In genomic region chr19:35958660-35959039, GRCh38 we compare ENCODE assay signal across 11 cellular contexts. TPM values are rescaled to one million over a fixed set of nuclear protein-coding genes. Genes with fewer than 3 reads are reported as not detected.
DNase-seq lines count a peak whose midpoint lies in the region; ATAC-seq and TF ChIP-seq lines count a peak whose summit lies in the region.
"Had no signal": no experiment of that assay in that cellular context is flagged by ENCODE, and none has a peak within 500 bp of the region (broad histone marks: within the 10 kb centered on the region; RNA-seq: fewer than 3 reads in every experiment).

No MANE protein-coding gene starts in this region.

- TF ChIP-seq POLR2A in Peyer's patch (IDR thresholded peaks at IDR 0.05) = no peak

- H3K4me3 ChIP-seq in Peyer's patch (peak overlapping the region in 3 of 4 donors; percentile 32 to 34 (median 33)), iPS-15b (ENCODE audit: low read depth, low read length) (peak overlapping the region; percentile 43), BE2C (ENCODE audit: low read depth, low read length) (no peak overlapping the region; the same call in 1 of the 2 replicates)

- H3K27ac ChIP-seq in Peyer's patch = peak overlapping the region in 1 of 4 donors; percentile 52
- H3K27ac ChIP-seq: KMS-11 had no signal

- peak overlapping the region; percentile 42 for H3K4me3 Mint-ChIP-seq in activated T-cell treated with anti-CD3 and anti-CD28 coated beads, Interleukin-2, amount 50 U/mL, for 24 hours
- H3K4me3 Mint-ChIP-seq in stimulated activated naive B cell treated with anti-CD40 and anti-IgM and Interleukin-4, amounts not matched to agents 10 μg/mL and 1 μg/mL and 100 μg/mL, for 72 hours = peak overlapping the region; percentile 61 to 64

- no peaks in the 10 kb centered on the region for H3K36me3 Mint-ChIP-seq in activated T-cell treated with anti-CD3 and anti-CD28 coated beads, Interleukin-2, amount 50 U/mL, for 24 hours (ENCODE audit: low read depth)
- H3K36me3 Mint-ChIP-seq in stimulated activated naive B cell treated with anti-CD40 and anti-IgM and Interleukin-4, amounts not matched to agents 10 μg/mL and 1 μg/mL and 100 μg/mL, for 72 hours = no peaks in the 10 kb centered on the region

- H3K27me3 Mint-ChIP-seq in activated T-cell treated with anti-CD3 and anti-CD28 coated beads, Interleukin-2, amount 50 U/mL, for 24 hours = peaks cover 3% of the 10 kb centered on the region
- H3K27me3 Mint-ChIP-seq in stimulated activated naive B cell treated with anti-CD40 and anti-IgM and Interleukin-4, amounts not matched to agents 10 μg/mL and 1 μg/mL and 100 μg/mL, for 72 hours = peaks cover 29 to 57% of the 10 kb centered on the region in 2 donors

- TF ChIP-seq CTCF in Peyer's patch (IDR thresholded peaks at IDR 0.05) (no peak), BE2C (IDR thresholded peaks at IDR 0.05; ENCODE audit: low read depth, low read length) (no peak)

- H3K27me3 ChIP-seq in Peyer's patch = peaks cover 0 to 7% of the 10 kb centered on the region in 2 donors
- H3K27me3 ChIP-seq in iPS-15b (ENCODE audit: control insufficient read depth, insufficient read depth, low read length) = peaks cover 35% of the 10 kb centered on the region
- H3K27me3 ChIP-seq in BE2C = peaks cover 16% of the 10 kb centered on the region

- no peaks in the 10 kb centered on the region for H3K36me3 ChIP-seq in Peyer's patch
- H3K36me3 ChIP-seq in iPS-15b (ENCODE audit: control insufficient read depth, insufficient read depth, low read length) = no peaks in the 10 kb centered on the region
- no peaks in the 10 kb centered on the region for H3K36me3 ChIP-seq in BE2C

- H3K27ac Mint-ChIP-seq in activated T-cell treated with anti-CD3 and anti-CD28 coated beads, Interleukin-2, amount 50 U/mL, for 24 hours = no peak overlapping the region
- no peak overlapping the region for H3K27ac Mint-ChIP-seq in stimulated activated naive B cell treated with anti-CD40 and anti-IgM and Interleukin-4, amounts not matched to agents 10 μg/mL and 1 μg/mL and 100 μg/mL, for 72 hours

- H3K9me3 ChIP-seq in Peyer's patch (no peaks in the 10 kb centered on the region), iPS-15b (ENCODE audit: control insufficient read depth, insufficient read depth, low read length) (no peaks in the 10 kb centered on the region), BE2C (no peaks in the 10 kb centered on the region)

- H3K4me1 ChIP-seq in Peyer's patch (peaks cover 0 to 15% (median 8%) of the 10 kb centered on the region in 4 donors), iPS-15b (ENCODE audit: control insufficient read depth, insufficient read depth, low read length) (no peaks in the 10 kb centered on the region), BE2C (no peaks in the 10 kb centered on the region)

- no peak for ATAC-seq in stimulated activated naive B cell treated with anti-CD40 and anti-IgM and Interleukin-4, amounts not matched to agents 10 μg/mL and 1 μg/mL and 100 μg/mL, for 72 hours (replicated peaks)
- no peak for ATAC-seq in activated CD4-positive, CD25-positive, alpha-beta regulatory T cell treated with anti-CD3 and anti-CD28 coated beads, Interleukin-2, amount 50 U/mL, for 24 hours
- no peak for ATAC-seq in HG02938 (IDR thresholded peaks at IDR 0.05; ENCODE audit: unreplicated experiment)

- H3K9me3 Mint-ChIP-seq in activated T-cell treated with anti-CD3 and anti-CD28 coated beads, Interleukin-2, amount 50 U/mL, for 24 hours = peaks cover 3% of the 10 kb centered on the region
- peaks cover 0 to 4% of the 10 kb centered on the region in 2 donors for H3K9me3 Mint-ChIP-seq in stimulated activated naive B cell treated with anti-CD40 and anti-IgM and Interleukin-4, amounts not matched to agents 10 μg/mL and 1 μg/mL and 100 μg/mL, for 72 hours

- no peak overlapping the region for H3K9ac ChIP-seq in iPS-15b (ENCODE audit: low read depth, low read length)
- H3K9ac ChIP-seq: KMS-11 had no signal

- no peak for DNase-seq in activated T-cell treated with anti-CD3 and anti-CD28 coated beads, Interleukin-2, amount 50 U/mL, for 24 hours
- no peak for DNase-seq in activated T-cell treated with anti-CD3 and anti-CD28 coated beads, Interleukin-2, amount 50 U/mL, for 48 hours
- DNase-seq in Peyer's patch (no peak), BE2C (no peak)
- DNase-seq in stimulated activated naive B cell treated with anti-CD40 and anti-IgM and Interleukin-4, amounts not matched to agents 10 μg/mL and 1 μg/mL and 100 μg/mL, for 72 hours = no peak
- DNase-seq: NCI-H146 had no signal

- H3K4me1 Mint-ChIP-seq in activated T-cell treated with anti-CD3 and anti-CD28 coated beads, Interleukin-2, amount 50 U/mL, for 24 hours (ENCODE audit: low read depth) = peaks cover 42% of the 10 kb centered on the region
- peaks cover 18 to 19% of the 10 kb centered on the region in 2 donors for H3K4me1 Mint-ChIP-seq in stimulated activated naive B cell treated with anti-CD40 and anti-IgM and Interleukin-4, amounts not matched to agents 10 μg/mL and 1 μg/mL and 100 μg/mL, for 72 hours

RNA-seq across cellular contexts. Expression of gene LRFN3, which starts 22.5 kb away (rescaled TPM):
- total RNA-seq in Peyer's patch = 10 to 100 TPM in 3 of 4 donors, 1 to 10 TPM in 1; 8.3 to 34.4 (median 22.1) TPM
- 21.5 TPM for polyA plus RNA-seq in BE2C (2012; ENCODE audit: insufficient read depth, insufficient read length, low read depth)

RNA-seq across cellular contexts. Expression of gene SDHAF1, which starts 36.3 kb away (rescaled TPM):
- 10 to 100 TPM; 15.7 to 48.0 (median 39.1) TPM for total RNA-seq in Peyer's patch
- polyA plus RNA-seq in BE2C (2012; ENCODE audit: insufficient read depth, insufficient read length, low read depth) = 38.6 TPM

RNA-seq across cellular contexts. Expression of gene SYNE4, which starts 50.0 kb away (rescaled TPM):
- 1 to 10 TPM in 2 of 4 donors, under 1 TPM in 1, not detected in 1; 0.67 to 6.8 (median 6.1) TPM for total RNA-seq in Peyer's patch
- 0.31 TPM for polyA plus RNA-seq in BE2C (2012; ENCODE audit: insufficient read depth, insufficient read length, low read depth)
- total RNA-seq: glomerular endothelial cell had no signal

RNA-seq across cellular contexts. Expression of gene TYROBP, which starts 50.6 kb away (rescaled TPM):
- total RNA-seq in Peyer's patch = 10 to 100 TPM in 3 of 4 donors, 1 to 10 TPM in 1; 4.2 to 56.1 (median 20.2) TPM
- 1.5 TPM for polyA plus RNA-seq in BE2C (2012; ENCODE audit: insufficient read depth, insufficient read length, low read depth)
- total RNA-seq: glomerular endothelial cell had no signal

RNA-seq across cellular contexts. Expression of gene ALKBH6, which starts 55.4 kb away (rescaled TPM):
- total RNA-seq in Peyer's patch = 10 to 100 TPM; 26.4 to 56.9 (median 39.8) TPM
- 24.4 TPM for polyA plus RNA-seq in BE2C (2012; ENCODE audit: insufficient read depth, insufficient read length, low read depth)
